Comparison of ENCODE assay signal across 12 cellular contexts in genomic region chr4:94545296-94545695, GRCh38.
A peak's percentile ranks its signal among the peaks of the same experiment; 100 is the strongest.
DNase-seq lines count a peak whose midpoint lies in the region; ATAC-seq and TF ChIP-seq lines count a peak whose summit lies in the region.
"Had no signal": no experiment of that assay in that cellular context is flagged by ENCODE, and none has a peak within 500 bp of the region (broad histone marks: within the 10 kb centered on the region; RNA-seq: fewer than 3 reads in every experiment).

No MANE protein-coding gene starts in this region.

- H3K4me3 ChIP-seq in left ventricle myocardium inferior: no peak overlapping the region
- H3K4me3 ChIP-seq in astrocyte of the cerebellum (ENCODE audit: low read depth, low read length): no peak overlapping the region
- H3K4me3 ChIP-seq in esophagus muscularis mucosa: no peak overlapping the region
- H3K4me3 ChIP-seq: HAP-1, tibial nerve had no signal

- H3K4me1 ChIP-seq in left ventricle myocardium inferior (peaks cover 81% of the 10 kb centered on the region), esophagus muscularis mucosa (peaks cover 16 to 29% (median 24%) of the 10 kb centered on the region in 4 donors)

- in situ Hi-C loops in astrocyte of the cerebellum (cut with HindIII; ENCODE audit: low sequenced_read_pairs): no loop called here

- no peak for TF ChIP-seq POLR2A in esophagus muscularis mucosa (IDR thresholded peaks at IDR 0.05; ENCODE audit: low read depth)

- ATAC-seq in GM21723 (IDR thresholded peaks at IDR 0.05; ENCODE audit: unreplicated experiment): no peak

- intact Hi-C loops in left ventricle myocardium inferior (cut with micrococcal nuclease) (no loop called here), cardiac septum (cut with DNase I) (loop anchor here (5.0 kb wide), 1 partner anchor 133 kb away; no protein-coding TSS in a partner anchor), esophagus muscularis mucosa (cut with DNase I) (no loop called here)

- TF ChIP-seq EP300 in esophagus muscularis mucosa (IDR thresholded peaks at IDR 0.05): no peak

- H3K27ac ChIP-seq in left ventricle myocardium inferior (replicated peaks): peak overlapping the region; percentile 82
- no peak overlapping the region for H3K27ac ChIP-seq in esophagus muscularis mucosa (replicated peaks in 1 of 4)

- H3K36me3 ChIP-seq in left ventricle myocardium inferior: no peaks in the 10 kb centered on the region
- H3K36me3 ChIP-seq in esophagus muscularis mucosa: peaks cover 0 to 4% (median 0%) of the 10 kb centered on the region in 4 donors
- H3K36me3 ChIP-seq: HAP-1, tibial nerve had no signal

- H3K27me3 ChIP-seq in left ventricle myocardium inferior (ENCODE audit: low read depth) (no peaks in the 10 kb centered on the region), esophagus muscularis mucosa (no peaks in the 10 kb centered on the region)
- H3K27me3 ChIP-seq: tibial nerve had no signal

- H3K9me3 ChIP-seq in left ventricle myocardium inferior (replicated peaks): no peaks in the 10 kb centered on the region
- no peaks in the 10 kb centered on the region for H3K9me3 ChIP-seq in esophagus muscularis mucosa
- H3K9me3 ChIP-seq: HAP-1, tibial nerve had no signal

- WGBS in esophagus muscularis mucosa: 61% methylated on average over 2 of the region's 2 CpGs

- DNase-seq in left ventricle myocardium inferior (no peak), cardiac septum (ENCODE audit: low spot score) (no peak), astrocyte of the cerebellum (ENCODE audit: low read depth) (peak; percentile 31), iris pigment epithelial cell (ENCODE audit: low read depth) (peak; percentile 90), Kasumi-1 (lab: John Stamatoyannopoulos, UW) (no peak), esophagus muscularis mucosa (ENCODE audit: extremely low spot score) (no peak), NCI-H1092 (lab: John Stamatoyannopoulos, UW) (no peak)
- DNase-seq: KG1, NCI-H2107 had no signal

- no peak for TF ChIP-seq CTCF in left ventricle myocardium inferior (IDR thresholded peaks at IDR 0.05; ENCODE audit: borderline replicate concordance)
- no peak for TF ChIP-seq CTCF in astrocyte of the cerebellum (IDR thresholded peaks at IDR 0.05; ENCODE audit: low read depth, low read length, missing control alignments)
- no peak for TF ChIP-seq CTCF in esophagus muscularis mucosa (IDR thresholded peaks at IDR 0.05)

Comparison
In these comparisons a context has a peak if more than half of its experiments do, and no peak if none do; other contexts are left out.
1. DNase-seq: peak in astrocyte of the cerebellum (single experiment) and iris pigment epithelial cell (single experiment); none in left ventricle myocardium inferior (single experiment), cardiac septum (single experiment), Kasumi-1 (0 of 2), esophagus muscularis mucosa (single experiment) and NCI-H1092 (single experiment).